Comparison of ENCODE assay signal across 24 cellular contexts in the genomic region with DNA sequence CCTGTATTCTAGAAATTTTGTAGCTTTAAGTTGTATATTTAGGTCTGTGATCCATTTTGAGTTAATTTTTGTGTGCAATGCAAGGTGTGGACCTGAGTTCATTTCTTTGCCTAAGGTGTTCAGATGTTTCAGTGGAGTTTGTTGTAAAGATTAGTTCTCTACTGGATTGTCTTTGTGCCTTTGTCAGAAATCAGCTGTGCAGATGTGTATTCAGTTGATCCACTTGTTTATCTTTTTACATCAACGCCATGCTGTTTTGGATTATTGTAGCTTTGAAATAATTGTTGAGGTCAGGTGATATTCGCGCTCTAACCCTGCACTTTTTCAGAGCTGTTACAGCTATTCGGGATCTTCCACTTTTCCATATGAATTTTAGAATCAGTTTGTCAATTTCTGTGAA. TPM values are rescaled to one million over a fixed set of nuclear protein-coding genes. Genes with fewer than 3 reads are reported as not detected.
DNase-seq lines count a peak whose midpoint lies in the region; ATAC-seq, FAIRE-seq and TF ChIP-seq lines count a peak whose summit lies in the region.
"Had no signal": no experiment of that assay in that cellular context is flagged by ENCODE, and none has a peak within 500 bp of the region (broad histone marks: within the 10 kb centered on the region; RNA-seq: fewer than 3 reads in every experiment).

No MANE protein-coding gene starts in this region.

- H3K4me1 ChIP-seq in BLaER1 treated with 17β-estradiol and CSF1 and Interleukin-3, amounts not matched to agents 10 nM and 100 nM: peaks cover 37 to 83% (median 62%) of the 10 kb centered on the region in 10 experiments
- peaks cover 12% of the 10 kb centered on the region for H3K4me1 ChIP-seq in foreskin keratinocyte

- H3K27me3 ChIP-seq in BLaER1 treated with 17β-estradiol and CSF1 and Interleukin-3, amounts not matched to agents 10 nM and 100 nM: no peaks in the 10 kb centered on the region
- H3K27me3 ChIP-seq in foreskin keratinocyte: no peaks in the 10 kb centered on the region
- H3K27me3 ChIP-seq: MG63, SJSA1 had no signal

- no peak overlapping the region for H3K9ac ChIP-seq in BLaER1 treated with 17β-estradiol and CSF1 and Interleukin-3, amounts not matched to agents 10 nM and 100 nM

- H3K4me1 Mint-ChIP-seq in activated CD4-positive, alpha-beta T cell treated with anti-CD3 and anti-CD28 coated beads, Interleukin-2, amount 10 ng/mL, durations not matched to agents 24 days and 14 days: peaks cover 38% of the 10 kb centered on the region
- H3K4me1 Mint-ChIP-seq in stimulated activated memory B cell treated with anti-CD40 and anti-IgM and Interleukin-4, amounts not matched to agents 10 μg/mL and 1 μg/mL and 100 μg/mL, for 72 hours: peaks cover 62% of the 10 kb centered on the region

- peaks cover 86 to 100% (median 100%) of the 10 kb centered on the region in 11 experiments for H4K20me1 ChIP-seq in BLaER1 treated with 17β-estradiol and CSF1 and Interleukin-3, amounts not matched to agents 10 nM and 100 nM

- peaks cover 0 to 10% (median 5%) of the 10 kb centered on the region in 11 experiments; a peak in 13 of 22 replicates for H3K9me3 ChIP-seq in BLaER1 treated with 17β-estradiol and CSF1 and Interleukin-3, amounts not matched to agents 10 nM and 100 nM (replicated peaks in 1 of 11)
- H3K9me3 ChIP-seq: MG63, SJSA1 had no signal

- no peak overlapping the region for H3K27ac ChIP-seq in BLaER1 treated with 17β-estradiol and CSF1 and Interleukin-3, amounts not matched to agents 10 nM and 100 nM
- H3K27ac ChIP-seq in foreskin keratinocyte: no peak overlapping the region
- H3K27ac ChIP-seq: PC-9, SJSA1 had no signal

- no peak for ATAC-seq in stimulated activated memory B cell treated with anti-CD40 and anti-IgM and Interleukin-4, amounts not matched to agents 10 μg/mL and 1 μg/mL and 100 μg/mL, for 72 hours
- ATAC-seq in foreskin keratinocyte: no peak
- ATAC-seq: Right ventricle myocardium inferior had no signal

- peak overlapping the region; percentile 29 for H3K27ac Mint-ChIP-seq in activated CD4-positive, alpha-beta T cell treated with anti-CD3 and anti-CD28 coated beads, Interleukin-2, amount 10 ng/mL, durations not matched to agents 24 days and 14 days
- H3K27ac Mint-ChIP-seq in stimulated activated memory B cell treated with anti-CD40 and anti-IgM and Interleukin-4, amounts not matched to agents 10 μg/mL and 1 μg/mL and 100 μg/mL, for 72 hours: peak overlapping the region; percentile 47

- FAIRE-seq in GM12891 (lab: Jason Lieb, UNC): peak; percentile 5

- H3K27me3 Mint-ChIP-seq in activated CD4-positive, alpha-beta T cell treated with anti-CD3 and anti-CD28 coated beads, Interleukin-2, amount 10 ng/mL, durations not matched to agents 24 days and 14 days: no peaks in the 10 kb centered on the region
- H3K27me3 Mint-ChIP-seq in stimulated activated memory B cell treated with anti-CD40 and anti-IgM and Interleukin-4, amounts not matched to agents 10 μg/mL and 1 μg/mL and 100 μg/mL, for 72 hours: no peaks in the 10 kb centered on the region

- peaks cover 21% of the 10 kb centered on the region for H3K36me3 Mint-ChIP-seq in activated CD4-positive, alpha-beta T cell treated with anti-CD3 and anti-CD28 coated beads, Interleukin-2, amount 10 ng/mL, durations not matched to agents 24 days and 14 days (ENCODE audit: low read depth)
- H3K36me3 Mint-ChIP-seq in stimulated activated memory B cell treated with anti-CD40 and anti-IgM and Interleukin-4, amounts not matched to agents 10 μg/mL and 1 μg/mL and 100 μg/mL, for 72 hours: peaks cover 9% of the 10 kb centered on the region

- H3K4me2 ChIP-seq in BLaER1 treated with 17β-estradiol and CSF1 and Interleukin-3, amounts not matched to agents 10 nM and 100 nM: peak overlapping the region in 6 of 11 experiments; percentile 3 to 58 (median 38); a peak in 10 of 22 replicates
- H3K4me2 ChIP-seq: PC-9 had no signal

- TF ChIP-seq CTCF in foreskin keratinocyte (conservative IDR thresholded peaks at IDR 0.05): no peak

- H3K4me3 ChIP-seq in BLaER1 treated with 17β-estradiol and CSF1 and Interleukin-3, amounts not matched to agents 10 nM and 100 nM: no peak overlapping the region
- H3K4me3 ChIP-seq: MG63, PC-9, SJSA1 had no signal

- H3K36me3 ChIP-seq in BLaER1 treated with 17β-estradiol and CSF1 and Interleukin-3, amounts not matched to agents 10 nM and 100 nM: peaks cover 0 to 17% (median 0%) of the 10 kb centered on the region in 11 experiments; a peak in 5 of 22 replicates
- H3K36me3 ChIP-seq: MG63, SJSA1 had no signal

- intact Hi-C loops in activated CD4-positive, alpha-beta T cell treated with anti-CD3 and anti-CD28 coated beads, Interleukin-2, amount 10 ng/mL, durations not matched to agents 24 days and 14 days (cut with micrococcal nuclease): no loop called here

- H3K9me3 Mint-ChIP-seq in activated CD4-positive, alpha-beta T cell treated with anti-CD3 and anti-CD28 coated beads, Interleukin-2, amount 10 ng/mL, durations not matched to agents 24 days and 14 days: peaks cover 15% of the 10 kb centered on the region
- H3K9me3 Mint-ChIP-seq in stimulated activated memory B cell treated with anti-CD40 and anti-IgM and Interleukin-4, amounts not matched to agents 10 μg/mL and 1 μg/mL and 100 μg/mL, for 72 hours: peaks cover 2% of the 10 kb centered on the region

- DNase-seq in activated CD4-positive, alpha-beta T cell treated with anti-CD3 and anti-CD28 coated beads, Interleukin-2, amount 10 ng/mL, durations not matched to agents 24 days and 14 days: no peak
- DNase-seq in activated CD4-positive, alpha-beta T cell treated with anti-CD3 and anti-CD28 coated beads for 48 hours: no peak
- DNase-seq in GM12891 (ENCODE audit: insufficient read length, low spot score): no peak
- no peak for DNase-seq in NCI-H748 (lab: John Stamatoyannopoulos, UW; ENCODE audit: unreplicated experiment)
- no peak for DNase-seq in foreskin keratinocyte
- DNase-seq: 8988T; ACHN; DMS153; DND-41; GOT3; HCEC 1CT; IMR-90; KG1; MG63; NCI-H2029; NCI-H446; NCI-H524 treated with DMSO at 0.1 percent for 48 hours; NCI-H82; NK-92 treated with Interleukin-12 subunit alpha and Interleukin-12 subunit beta, amount 100 ng/mL, for 24 hours; PC-9 had no signal

- TF ChIP-seq POLR2A in GM12891 (IDR thresholded peaks at IDR 0.05; ENCODE audit: low read depth, low read length): no peak

- no peak overlapping the region for H3K4me3 Mint-ChIP-seq in activated CD4-positive, alpha-beta T cell treated with anti-CD3 and anti-CD28 coated beads, Interleukin-2, amount 10 ng/mL, durations not matched to agents 24 days and 14 days
- no peak overlapping the region for H3K4me3 Mint-ChIP-seq in stimulated activated memory B cell treated with anti-CD40 and anti-IgM and Interleukin-4, amounts not matched to agents 10 μg/mL and 1 μg/mL and 100 μg/mL, for 72 hours

TF ChIP-seq in GM12891, 5 proteins besides CTCF, POLR2A, EP300 and RAD21:
- TF ChIP-seq POU2F2 (IDR thresholded peaks at IDR 0.05; ENCODE audit: low read depth, low read length) (no peak), SPI1 (IDR thresholded peaks at IDR 0.05; ENCODE audit: low read depth, low read length) (no peak), POLR2AphosphoS5 (IDR thresholded peaks at IDR 0.05; ENCODE audit: low read depth, low read length) (no peak), PAX5 (IDR thresholded peaks at IDR 0.05; ENCODE audit: insufficient read depth, low read length, severe bottlenecking) (no peak), TAF1 (IDR thresholded peaks at IDR 0.05; ENCODE audit: low read depth, low read length) (no peak)
TF ChIP-seq in GM12891: peak in this region for 0.

RNA-seq across cellular contexts. Expression of a gene that starts 32.8 kb away (rescaled TPM):
- total RNA-seq in activated CD4-positive, alpha-beta T cell treated with anti-CD3 and anti-CD28 coated beads, Interleukin-2, amount 10 ng/mL, durations not matched to agents 24 days and 14 days: 40.7 and 41.1 TPM in 2 replicates
- polyA plus RNA-seq in GM12891 (2012; ENCODE audit: low read depth, missing spikeins): 3.2 TPM
- total RNA-seq in foreskin keratinocyte: 23.8 and 24.6 TPM in 2 replicates
- polyA plus RNA-seq in foreskin keratinocyte: 9.3 and 10.7 TPM in 2 replicates
